Comparison of ENCODE assay signal across 8 cellular contexts in genomic region chr21:44011123-44011773, GRCh38. TPM values are rescaled to one million over a fixed set of nuclear protein-coding genes. Genes with fewer than 3 reads are reported as not detected.
DNase-seq lines count a peak whose midpoint lies in the region; ATAC-seq and TF ChIP-seq lines count a peak whose summit lies in the region.

No MANE protein-coding gene starts in this region.

- H3K4me3 ChIP-seq in BE2C (ENCODE audit: low read depth, low read length) = peak overlapping the region; percentile 78
- H3K4me3 ChIP-seq in MG63 = peak overlapping the region; percentile 91
- peak overlapping the region; percentile 64 to 98 (median 90) for H3K4me3 ChIP-seq in dorsolateral prefrontal cortex

- no peaks in the 10 kb centered on the region for H3K36me3 Mint-ChIP-seq in naive thymus-derived CD8-positive, alpha-beta T cell

- DNase-seq in BE2C = no peak
- DNase-seq in MG63 = peak; percentile 22
- no peak for DNase-seq in dorsolateral prefrontal cortex
- no peak for DNase-seq in naive thymus-derived CD8-positive, alpha-beta T cell
- no peak for DNase-seq in HuH-7.5 (ENCODE audit: low spot score)
- DNase-seq in ecto neural progenitor cell (ENCODE audit: low spot score) = no peak
- no peak for DNase-seq in NCI-H446 (lab: John Stamatoyannopoulos, UW)

- H3K36me3 ChIP-seq in BE2C (no peaks in the 10 kb centered on the region; the same call in 1 of the 2 replicates), MG63 (no peaks in the 10 kb centered on the region)

- no peaks in the 10 kb centered on the region for H3K9me3 Mint-ChIP-seq in naive thymus-derived CD8-positive, alpha-beta T cell

- ATAC-seq in naive thymus-derived CD8-positive, alpha-beta T cell = no peak
- no peak for ATAC-seq in GM21528 (IDR thresholded peaks at IDR 0.05; ENCODE audit: low FRiP score, unreplicated experiment)

- peak overlapping the region; percentile 89 to 98 (median 94) for H3K27ac Mint-ChIP-seq in naive thymus-derived CD8-positive, alpha-beta T cell

- peaks cover 20 to 52% (median 46%) of the 10 kb centered on the region in 4 donors for H3K4me1 Mint-ChIP-seq in naive thymus-derived CD8-positive, alpha-beta T cell

- POLR2A ChIA-PET in naive thymus-derived CD8-positive, alpha-beta T cell (lab: Charles Lee) = interaction anchor here (1.0 to 1.5 kb wide), 6 partner anchors 11 to 328 kb away, joined by 3 to 14 read pairs (median 4); partner anchors contain the start of genes CFAP410 and RRP1

- intact Hi-C loops in dorsolateral prefrontal cortex (cut with DNase I) = no loop called here

- peak overlapping the region; percentile 42 to 99 (median 97) for H3K27ac ChIP-seq in dorsolateral prefrontal cortex

- TF ChIP-seq CTCF in BE2C (IDR thresholded peaks at IDR 0.05; ENCODE audit: low read depth, low read length) = no peak
- no peak for TF ChIP-seq CTCF in dorsolateral prefrontal cortex (IDR thresholded peaks at IDR 0.05 in 54 of 56, conservative IDR thresholded peaks at IDR 0.05 in 2 of 56; ENCODE audit: low read depth in 1 of 56, partially characterized antibody in 56 of 56)

- no peaks in the 10 kb centered on the region for H3K9me3 ChIP-seq in BE2C
- H3K9me3 ChIP-seq in MG63 = no peaks in the 10 kb centered on the region

- peak overlapping the region; percentile 83 to 96 (median 89) for H3K4me3 Mint-ChIP-seq in naive thymus-derived CD8-positive, alpha-beta T cell

- no peaks in the 10 kb centered on the region for H3K27me3 Mint-ChIP-seq in naive thymus-derived CD8-positive, alpha-beta T cell

- H3K27me3 ChIP-seq in BE2C (no peaks in the 10 kb centered on the region), MG63 (no peaks in the 10 kb centered on the region), dorsolateral prefrontal cortex (no peaks in the 10 kb centered on the region)

- H3K4me1 ChIP-seq in BE2C = no peaks in the 10 kb centered on the region

RNA-seq across cellular contexts. Expression of gene TRAPPC10, which starts 0.9 kb away (rescaled TPM):
- polyA plus RNA-seq in BE2C (2012; ENCODE audit: insufficient read depth, insufficient read length, low read depth) = 36.9 TPM
- 18.3 and 33.7 TPM in 2 replicates for total RNA-seq in MG63 (2014; rRNA removed; shearing (Covaris generic); ENCODE audit: low replicate concordance)
- total RNA-seq in dorsolateral prefrontal cortex = 100 to 1,000 TPM in 1 of 120 experiments, 10 to 100 TPM in 119; 49.1 to 103 (median 69.3) TPM
- 100 to 1,000 TPM in 1 of 2 experiments, 10 to 100 TPM in 1; 97.3 to 107 TPM for total RNA-seq in naive thymus-derived CD8-positive, alpha-beta T cell
- polyA plus RNA-seq in naive thymus-derived CD8-positive, alpha-beta T cell = 10 to 100 TPM; 17.7 to 33.1 (median 22.8) TPM
